In the genomic region with DNA sequence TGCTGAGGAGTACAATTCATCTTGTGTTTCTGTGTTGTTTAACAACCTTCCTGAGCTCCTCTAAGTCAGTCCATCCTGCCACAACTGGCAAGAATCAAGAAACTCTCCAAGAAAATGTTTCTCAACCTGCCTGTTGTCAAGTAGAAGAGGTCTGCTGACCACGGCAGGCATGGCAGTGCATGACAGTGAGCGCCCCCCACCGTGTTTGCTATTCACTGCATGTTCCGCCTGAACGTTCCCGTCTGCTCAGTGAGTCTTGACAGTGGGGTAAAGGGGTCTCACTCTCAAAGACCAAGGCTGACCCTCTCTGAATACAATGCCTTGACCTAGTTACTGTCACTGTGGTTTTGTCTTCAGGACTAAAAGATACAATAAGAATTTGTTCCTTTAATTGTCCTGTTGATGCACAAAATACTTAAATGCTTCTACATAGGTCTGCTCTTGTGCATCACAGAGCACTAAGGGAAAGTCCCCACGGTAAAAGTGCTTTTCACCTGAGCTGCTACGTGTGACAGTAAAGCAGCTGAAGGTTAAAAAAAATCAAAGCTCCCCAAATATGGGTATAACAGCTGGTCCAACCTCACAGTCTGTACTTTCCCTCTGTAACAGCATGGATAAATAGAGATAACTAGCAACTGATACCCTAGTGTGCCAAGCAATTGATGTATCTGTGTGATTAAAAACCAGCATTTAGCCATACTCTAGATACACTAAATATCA, we compare ENCODE assay signal across 7 cellular contexts.
DNase-seq lines count a peak whose midpoint lies in the region; ATAC-seq, FAIRE-seq and TF ChIP-seq lines count a peak whose summit lies in the region.
"Not testable (repeated sequence)": the region's sequence is repeated elsewhere in the genome, so short reads cannot be mapped to it uniquely, and the experiment has no call there.

No MANE protein-coding gene starts in this region.

- H3K4me1 ChIP-seq in MM.1S (ENCODE audit: low read length); naive thymus-derived CD4-positive, alpha-beta T cell (ENCODE audit: control insufficient read depth in 2 of 2, insufficient read depth in 2 of 2, low read length in 2 of 2): not testable (repeated sequence)

- not testable (repeated sequence) for TF ChIP-seq CTCF in MM.1S (IDR thresholded peaks at IDR 0.05; ENCODE audit: low read length); bronchial epithelial cell (IDR thresholded peaks at IDR 0.05; ENCODE audit: insufficient read depth, low read length, severe bottlenecking)

- H3K4me3 Mint-ChIP-seq in T-helper 17 cell; activated T-helper 17 cell treated with anti-CD3 and anti-CD28 coated beads, Interleukin-2, amount 50 U/mL, for 72 hours; stimulated activated naive CD8-positive, alpha-beta T cell treated with anti-CD3 and anti-CD28 coated beads, Interleukin-15, amount 100 ng/mL, for 72 hours: not testable (repeated sequence)
- peak overlapping the region in 4 of 10 donors; percentile 21 to 43 (median 38) for H3K4me3 Mint-ChIP-seq in naive thymus-derived CD4-positive, alpha-beta T cell

- CTCF ChIA-PET in naive thymus-derived CD4-positive, alpha-beta T cell (lab: Charles Lee) = not testable (repeated sequence)

- not testable (repeated sequence) for H3K9me2 ChIP-seq in MM.1S (replicated peaks; ENCODE audit: insufficient read depth, low read length)

- H4K20me1 ChIP-seq in MM.1S (ENCODE audit: insufficient read depth, low read length) = not testable (repeated sequence)

- not testable (repeated sequence) for H3F3A ChIP-seq in MM.1S (ENCODE audit: insufficient read depth, low read length)

- H2AFZ ChIP-seq in MM.1S (ENCODE audit: low read length) = not testable (repeated sequence)

- H3K27me3 Mint-ChIP-seq in T-helper 17 cell; activated T-helper 17 cell treated with anti-CD3 and anti-CD28 coated beads, Interleukin-2, amount 50 U/mL, for 72 hours; naive thymus-derived CD4-positive, alpha-beta T cell; stimulated activated naive CD8-positive, alpha-beta T cell treated with anti-CD3 and anti-CD28 coated beads, Interleukin-15, amount 100 ng/mL, for 72 hours: not testable (repeated sequence)

- H3K9ac ChIP-seq in MM.1S (ENCODE audit: low read length) = not testable (repeated sequence)

- H3K79me2 ChIP-seq in MM.1S (ENCODE audit: low read length) = not testable (repeated sequence)

- POLR2A ChIA-PET in naive thymus-derived CD4-positive, alpha-beta T cell (lab: Charles Lee) = not testable (repeated sequence)

- not testable (repeated sequence) for H3K4me3 ChIP-seq in MM.1S (ENCODE audit: low read length); bronchial epithelial cell (ENCODE audit: low read depth, low read length); naive thymus-derived CD4-positive, alpha-beta T cell (ENCODE audit: low read length)

- H3K4me1 Mint-ChIP-seq in T-helper 17 cell; activated T-helper 17 cell treated with anti-CD3 and anti-CD28 coated beads, Interleukin-2, amount 50 U/mL, for 72 hours; stimulated activated naive CD8-positive, alpha-beta T cell treated with anti-CD3 and anti-CD28 coated beads, Interleukin-15, amount 100 ng/mL, for 72 hours: not testable (repeated sequence)
- peaks cover 0 to 26% (median 15%) of the 10 kb centered on the region in 7 donors for H3K4me1 Mint-ChIP-seq in naive thymus-derived CD4-positive, alpha-beta T cell

- DNase-seq in DMS 273 (lab: John Stamatoyannopoulos, UW; ENCODE audit: unreplicated experiment) (peak; percentile 2), MM.1S (peak; percentile 34)
- not testable (repeated sequence) for DNase-seq in T-helper 17 cell; bronchial epithelial cell (ENCODE audit: low read depth); stimulated activated naive CD8-positive, alpha-beta T cell treated with anti-CD3 and anti-CD28 coated beads, Interleukin-15, amount 100 ng/mL, for 72 hours
- peak in 7 of 9 donors; percentile 32 to 79 (median 71) for DNase-seq in naive thymus-derived CD4-positive, alpha-beta T cell

- not testable (repeated sequence) for H3K9me3 Mint-ChIP-seq in activated T-helper 17 cell treated with anti-CD3 and anti-CD28 coated beads, Interleukin-2, amount 50 U/mL, for 72 hours
- H3K9me3 Mint-ChIP-seq in naive thymus-derived CD4-positive, alpha-beta T cell = peaks cover 0 to 19% (median 1%) of the 10 kb centered on the region in 11 donors
- H3K9me3 Mint-ChIP-seq in stimulated activated naive CD8-positive, alpha-beta T cell treated with anti-CD3 and anti-CD28 coated beads, Interleukin-15, amount 100 ng/mL, for 72 hours = peaks cover 13 to 17% of the 10 kb centered on the region in 2 donors

- not testable (repeated sequence) for H3K9me3 ChIP-seq in MM.1S (replicated peaks; ENCODE audit: insufficient read depth, low read length); T-helper 17 cell (ENCODE audit: control insufficient read depth, low read length, poor library complexity, severe bottlenecking); naive thymus-derived CD4-positive, alpha-beta T cell (ENCODE audit: control insufficient read depth in 2 of 3, low read length in 3 of 3)

- intact Hi-C loops in naive thymus-derived CD4-positive, alpha-beta T cell (cut with micrococcal nuclease) = not testable (repeated sequence)

- FAIRE-seq in bronchial epithelial cell (lab: Jason Lieb, UNC) = peak; percentile 13

- H3K36me3 Mint-ChIP-seq in T-helper 17 cell (ENCODE audit: low read depth); activated T-helper 17 cell treated with anti-CD3 and anti-CD28 coated beads, Interleukin-2, amount 50 U/mL, for 72 hours (ENCODE audit: low read depth); naive thymus-derived CD4-positive, alpha-beta T cell: not testable (repeated sequence)

- H3K4me2 ChIP-seq in MM.1S (ENCODE audit: low read depth, low read length) = not testable (repeated sequence)

- H3K27me3 ChIP-seq in MM.1S (replicated peaks; ENCODE audit: insufficient read depth, low read length); bronchial epithelial cell (ENCODE audit: control insufficient read depth, insufficient read depth, low read length); naive thymus-derived CD4-positive, alpha-beta T cell (ENCODE audit: control insufficient read depth in 2 of 2, insufficient read depth in 2 of 2, low read length in 2 of 2): not testable (repeated sequence)

- not testable (repeated sequence) for H3K27ac ChIP-seq in MM.1S (ENCODE audit: low read length)
- H3K27ac ChIP-seq in naive thymus-derived CD4-positive, alpha-beta T cell (ENCODE audit: low read depth, low read length) = peak overlapping the region; percentile 49

- peak overlapping the region; percentile 60 for H3K27ac Mint-ChIP-seq in T-helper 17 cell
- not testable (repeated sequence) for H3K27ac Mint-ChIP-seq in activated T-helper 17 cell treated with anti-CD3 and anti-CD28 coated beads, Interleukin-2, amount 50 U/mL, for 72 hours; stimulated activated naive CD8-positive, alpha-beta T cell treated with anti-CD3 and anti-CD28 coated beads, Interleukin-15, amount 100 ng/mL, for 72 hours
- H3K27ac Mint-ChIP-seq in naive thymus-derived CD4-positive, alpha-beta T cell = peak overlapping the region in 8 of 9 donors; percentile 43 to 96 (median 92)

- H3K36me3 ChIP-seq in MM.1S (replicated peaks; ENCODE audit: insufficient read depth, low read length); bronchial epithelial cell (ENCODE audit: control insufficient read depth, insufficient read depth, low read length); naive thymus-derived CD4-positive, alpha-beta T cell (ENCODE audit: control insufficient read depth in 2 of 3, insufficient read depth in 3 of 3, low read length in 3 of 3): not testable (repeated sequence)

- peak; percentile 97 for ATAC-seq in T-helper 17 cell
- peak; percentile 23 for ATAC-seq in activated T-helper 17 cell treated with anti-CD3 and anti-CD28 coated beads, Interleukin-2, amount 50 U/mL, for 72 hours (replicated peaks)
- peak; percentile 98 for ATAC-seq in naive thymus-derived CD4-positive, alpha-beta T cell
- peak; percentile 39 for ATAC-seq in stimulated activated naive CD8-positive, alpha-beta T cell treated with anti-CD3 and anti-CD28 coated beads, Interleukin-15, amount 100 ng/mL, for 72 hours

Comparison
In these comparisons a context has a peak if more than half of its experiments do, and no peak if none do; other contexts are left out.
1. ATAC-seq: peak in every context shown above with its lines; median percentile 98 in naive thymus-derived CD4-positive, alpha-beta T cell; 97 in T-helper 17 cell; 39 in stimulated activated naive CD8-positive, alpha-beta T cell treated with anti-CD3 and anti-CD28 coated beads, Interleukin-15, amount 100 ng/mL, for 72 hours; 23 in activated T-helper 17 cell treated with anti-CD3 and anti-CD28 coated beads, Interleukin-2, amount 50 U/mL, for 72 hours.